Comparison of ENCODE assay signal across 8 cellular contexts in genomic region chr1:47179023-47179987, GRCh38. TPM values are rescaled to one million over a fixed set of nuclear protein-coding genes. Genes with fewer than 3 reads are reported as not detected.
DNase-seq lines count a peak whose midpoint lies in the region; ATAC-seq and TF ChIP-seq lines count a peak whose summit lies in the region.

No MANE protein-coding gene starts in this region.

- peak; percentile 90 for TF ChIP-seq CTCF in GM10266 (IDR thresholded peaks at IDR 0.05; ENCODE audit: control insufficient read depth, insufficient read depth, low read depth, missing control alignments)
- TF ChIP-seq CTCF in osteoblast (IDR thresholded peaks at IDR 0.05; ENCODE audit: extremely low read depth, low read depth, low read length): peak; percentile 93
- TF ChIP-seq CTCF in tibial artery (IDR thresholded peaks at IDR 0.05): peak; percentile 90 to 91

- peak overlapping the region; percentile 99 for H3K4me2 ChIP-seq in osteoblast (ENCODE audit: insufficient read depth, low read length)

- H3K4me1 ChIP-seq in osteoblast (ENCODE audit: insufficient read depth, low read length) (peaks cover 16% of the 10 kb centered on the region), tibial artery (peaks cover 0 to 22% (median 13%) of the 10 kb centered on the region in 4 donors)

- H2AFZ ChIP-seq in osteoblast (ENCODE audit: low read length): peak overlapping the region; percentile 99

- H3K9me3 ChIP-seq in osteoblast (ENCODE audit: low read depth, low read length) (no peaks in the 10 kb centered on the region), tibial artery (no peaks in the 10 kb centered on the region)

- H3K4me3 ChIP-seq in osteoblast (ENCODE audit: insufficient read depth, low read length): peak overlapping the region; percentile 75
- H3K4me3 ChIP-seq in tibial artery: peak overlapping the region; percentile 32 to 44

- H4K20me1 ChIP-seq in osteoblast (ENCODE audit: insufficient read depth, low read length): no peaks in the 10 kb centered on the region

- peak; percentile 84 for DNase-seq in GM10266 (ENCODE audit: extremely low spot score)
- DNase-seq in NAMALWA (ENCODE audit: low spot score): peak; percentile 91
- DNase-seq in SK-N-DZ (ENCODE audit: low spot score): peak; percentile 76
- DNase-seq in activated naive CD4-positive, alpha-beta T cell treated with anti-CD3 and anti-CD28 coated beads, Interleukin-2, amount 50 U/mL, for 16 hours: peak; percentile 77
- DNase-seq in glomerular visceral epithelial cell (ENCODE audit: extremely low spot score): peak; percentile 96
- DNase-seq in osteoblast (ENCODE audit: insufficient read length, low spot score, missing footprints): peak; percentile 98
- peak; percentile 90 to 93 for DNase-seq in tibial artery

- H3K27ac ChIP-seq in osteoblast (ENCODE audit: low read depth, low read length): peak overlapping the region; percentile 28
- H3K27ac ChIP-seq in tibial artery: peak overlapping the region; percentile 8 to 45

- H3K79me2 ChIP-seq in osteoblast (ENCODE audit: insufficient read depth, low read length): no peaks in the 10 kb centered on the region

- H3K27me3 ChIP-seq in osteoblast (ENCODE audit: insufficient read depth, low read length) (no peaks in the 10 kb centered on the region), tibial artery (peaks cover 0 to 28% of the 10 kb centered on the region in 2 donors)

- intact Hi-C loops in tibial artery (cut with DNase I; ENCODE audit: low total_unique reads): loop anchor here (2.0 kb wide), 1 partner anchor 83 kb away; no protein-coding TSS in a partner anchor

- ATAC-seq in HG02588 (IDR thresholded peaks at IDR 0.05; ENCODE audit: unreplicated experiment): peak; percentile 78

- no peaks in the 10 kb centered on the region for H3K36me3 ChIP-seq in osteoblast (ENCODE audit: insufficient read depth, low read length)
- H3K36me3 ChIP-seq in tibial artery: no peaks in the 10 kb centered on the region

RNA-seq across cellular contexts. Expression of gene PDZK1IP1, which starts 10.5 kb away (rescaled TPM):
- polyA plus RNA-seq in SK-N-DZ (2014; cell fraction: cytosol; rRNA removed): not detected in 2 replicates
- not detected in 2 replicates for polyA plus RNA-seq in SK-N-DZ (2014; cell fraction: nucleus; rRNA removed)
- total RNA-seq in osteoblast: not detected in 2 replicates

RNA-seq across cellular contexts. Expression of gene CYP4A22, which starts 42.1 kb away (rescaled TPM):
- polyA plus RNA-seq in SK-N-DZ (2014; cell fraction: cytosol; rRNA removed): not detected in 2 replicates
- not detected in 2 replicates for polyA plus RNA-seq in SK-N-DZ (2014; cell fraction: nucleus; rRNA removed)
- total RNA-seq in osteoblast: not detected in 2 replicates

RNA-seq across cellular contexts. Expression of gene TAL1, which starts 52.7 kb away (rescaled TPM):
- 0.16 TPM in 1 of 2 replicates, not detected in the other for polyA plus RNA-seq in SK-N-DZ (2014; cell fraction: cytosol; rRNA removed)
- polyA plus RNA-seq in SK-N-DZ (2014; cell fraction: nucleus; rRNA removed): 0.06 TPM in 1 of 2 replicates, not detected in the other
- total RNA-seq in osteoblast: not detected in 2 replicates

Comparison
In these comparisons a context has a peak if more than half of its experiments do, and no peak if none do; other contexts are left out.
1. Peak in every context shown above with its lines: DNase-seq, ATAC-seq, H3K4me3 ChIP-seq and H3K27ac ChIP-seq.